ENCODE assay signal across 7 cellular contexts in genomic region chr19:48637948-48638830, GRCh38. TPM values are rescaled to one million over a fixed set of nuclear protein-coding genes. Genes with fewer than 3 reads are reported as not detected.
A peak's percentile ranks its signal among the peaks of the same experiment; 100 is the strongest.
DNase-seq lines count a peak whose midpoint lies in the region; ATAC-seq and TF ChIP-seq lines count a peak whose summit lies in the region.

No MANE protein-coding gene starts in this region.

- H3K36me3 Mint-ChIP-seq in immature natural killer cell: peaks cover 0 to 5% (median 0%) of the 10 kb centered on the region in 3 donors

- H3K79me2 ChIP-seq in mammary epithelial cell (ENCODE audit: insufficient read depth, low read length): no peaks in the 10 kb centered on the region
- H3K79me2 ChIP-seq in smooth muscle cell (ENCODE audit: low read depth): no peaks in the 10 kb centered on the region

- peak overlapping the region; percentile 81 for H2AFZ ChIP-seq in mammary epithelial cell (ENCODE audit: low read depth, low read length)
- peak overlapping the region; percentile 76 for H2AFZ ChIP-seq in smooth muscle cell (ENCODE audit: low read depth)

- peaks cover 14 to 24% (median 14%) of the 10 kb centered on the region in 3 donors for H3K27me3 Mint-ChIP-seq in immature natural killer cell (ENCODE audit: low read depth in 3 of 3)

- intact Hi-C loops in mammary epithelial cell (cut with micrococcal nuclease): loop anchor here (1.0 kb wide), 1 partner anchor 19 kb away; the partner anchor contains the start of genes RPL18 and SPHK2

- H3K36me3 ChIP-seq in mammary epithelial cell (ENCODE audit: insufficient read depth, low read length): no peaks in the 10 kb centered on the region
- no peaks in the 10 kb centered on the region for H3K36me3 ChIP-seq in smooth muscle cell (ENCODE audit: low read depth)

- H3K9me3 ChIP-seq in mammary epithelial cell (replicated peaks; ENCODE audit: insufficient read depth, low read length) (no peaks in the 10 kb centered on the region), smooth muscle cell (replicated peaks; ENCODE audit: low read depth) (no peaks in the 10 kb centered on the region)

- BruUV-seq in mammary epithelial cell (replicated peaks; lab: Mats Ljungman, UMichigan): no TSS peak

- peak overlapping the region; percentile 89 to 98 (median 92) for H3K4me3 Mint-ChIP-seq in immature natural killer cell

- H3K27ac Mint-ChIP-seq in immature natural killer cell: peak overlapping the region; percentile 98 to 100 (median 98)

- DNase-seq in NCI-H2171 (lab: John Stamatoyannopoulos, UW) (peak; percentile 66), mammary epithelial cell (peak; percentile 76), immature natural killer cell (peak; percentile 89 to 93 (median 90)), smooth muscle cell (lab: John Stamatoyannopoulos, UW; ENCODE audit: unreplicated experiment) (peak; percentile 57)

- no peaks in the 10 kb centered on the region for H3K9me3 Mint-ChIP-seq in immature natural killer cell

- H3K4me2 ChIP-seq in mammary epithelial cell (ENCODE audit: insufficient read depth, low read depth, low read length) (peak overlapping the region; percentile 69), smooth muscle cell (peak overlapping the region; percentile 79)

- H4K20me1 ChIP-seq in mammary epithelial cell (ENCODE audit: insufficient read depth, low read length) (no peaks in the 10 kb centered on the region), smooth muscle cell (ENCODE audit: low read depth) (no peaks in the 10 kb centered on the region)

- ATAC-seq in GM18502 (IDR thresholded peaks at IDR 0.05; ENCODE audit: poor library complexity, unreplicated experiment) (peak; percentile 22), HG03066 (IDR thresholded peaks at IDR 0.05; ENCODE audit: low read depth, unreplicated experiment) (peak; percentile 18)

- CTCF ChIA-PET in mammary epithelial cell (lab: Charles Lee; ENCODE audit: low non-redundant PET): no interaction called here

- H3K4me1 ChIP-seq in mammary epithelial cell (ENCODE audit: insufficient read depth, low read length): peaks cover 37% of the 10 kb centered on the region
- H3K4me1 ChIP-seq in smooth muscle cell (ENCODE audit: low read depth): peaks cover 4% of the 10 kb centered on the region

- H3K4me1 Mint-ChIP-seq in immature natural killer cell: peaks cover 46 to 52% of the 10 kb centered on the region in 2 donors

- no peaks in the 10 kb centered on the region for H3K27me3 ChIP-seq in mammary epithelial cell (ENCODE audit: insufficient read depth, low read length)
- H3K27me3 ChIP-seq in smooth muscle cell (ENCODE audit: low read depth): peaks cover 6% of the 10 kb centered on the region

- H3K9ac ChIP-seq in mammary epithelial cell (ENCODE audit: insufficient read depth, low read length) (peak overlapping the region; percentile 39), smooth muscle cell (ENCODE audit: low read depth) (peak overlapping the region; percentile 73)

- 18% methylated on average over 9 of the region's 29 CpGs for WGBS in mammary epithelial cell (ENCODE audit: low coverage, missing lambda C conversion rate)
- WGBS in smooth muscle cell (ENCODE audit: low lambda C conversion rate): 13% methylated on average over 26 of the region's 29 CpGs

- dilution Hi-C loops in mammary epithelial cell (cut with HindIII; ENCODE audit: low sequenced_read_pairs): no loop called here

- H3F3A ChIP-seq in smooth muscle cell (ENCODE audit: low read depth): peaks cover 12% of the 10 kb centered on the region

- H3K27ac ChIP-seq in VCaP (peak overlapping the region; percentile 95), mammary epithelial cell (ENCODE audit: insufficient read depth, low read depth, low read length) (peak overlapping the region; percentile 45), smooth muscle cell (ENCODE audit: low read depth) (peak overlapping the region; percentile 65)

- in situ Hi-C loops in mammary epithelial cell (cut with MboI; ENCODE audit: low sequenced_read_pairs in 2 of 2): loop anchor here in 1 of 2 donors (25.0 kb wide), 1 partner anchor 349 kb away; the partner anchor contains the start of genes GYS1 and RUVBL2

- peak; percentile 0; the same call in 1 of the 2 replicates for TF ChIP-seq CTCF in VCaP (conservative IDR thresholded peaks at IDR 0.05)
- peak in 1 of 2 donors; percentile 12 for TF ChIP-seq CTCF in mammary epithelial cell (conservative IDR thresholded peaks at IDR 0.05 in 1 of 2, IDR thresholded peaks at IDR 0.05 in 1 of 2; ENCODE audit: extremely low read depth in 1 of 2, insufficient read depth in 1 of 2, low read depth in 1 of 2, low read length in 2 of 2)
- no peak for TF ChIP-seq CTCF in smooth muscle cell (IDR thresholded peaks at IDR 0.05; ENCODE audit: borderline replicate concordance, insufficient read depth, poor library complexity, severe bottlenecking)

- H3K4me3 ChIP-seq in mammary epithelial cell (replicated peaks in 1 of 3; ENCODE audit: insufficient read depth in 1 of 3, low read depth in 2 of 3, low read length in 3 of 3) (peak overlapping the region; percentile 30 to 70 (median 42)), smooth muscle cell (peak overlapping the region; percentile 60)

RNA-seq across cellular contexts. Expression of gene DBP, which starts 1.0 kb away (rescaled TPM):
- 1 to 10 TPM in 1 of 2 donors, under 1 TPM in 1; 0.73 to 2.2 TPM for total RNA-seq in mammary epithelial cell
- polyA plus RNA-seq in mammary epithelial cell: 0.69 TPM
- polyA minus RNA-seq in mammary epithelial cell: not detected
- polyA plus RNA-seq in immature natural killer cell: 10 to 100 TPM; 23.6 to 65.1 (median 26.3) TPM
- total RNA-seq in smooth muscle cell: 3.5 and 4.5 TPM in 2 replicates
- polyA plus RNA-seq in smooth muscle cell: 6.9 and 11.3 TPM in 2 replicates

RNA-seq across cellular contexts. Expression of gene CA11, which starts 7.8 kb away (rescaled TPM):
- total RNA-seq in mammary epithelial cell (1 to 10 TPM; 3.0 to 3.5 TPM), smooth muscle cell (0.09 and 1.7 TPM in 2 replicates)
- polyA plus RNA-seq in mammary epithelial cell (1.3 TPM), immature natural killer cell (10 to 100 TPM in 1 of 3 donors, 1 to 10 TPM in 2; 1.8 to 16.4 (median 3.6) TPM), smooth muscle cell (6.9 and 9.5 TPM in 2 replicates)
- polyA minus RNA-seq in mammary epithelial cell: not detected

RNA-seq across cellular contexts. Expression of gene SPHK2, which starts 18.9 kb away (rescaled TPM):
- total RNA-seq in mammary epithelial cell: 10 to 100 TPM in 1 of 2 donors, 1 to 10 TPM in 1; 4.0 to 15.7 TPM
- polyA plus RNA-seq in mammary epithelial cell: 6.0 TPM
- 0.47 TPM for polyA minus RNA-seq in mammary epithelial cell
- 10 to 100 TPM; 10.5 to 14.5 (median 14.1) TPM for polyA plus RNA-seq in immature natural killer cell
- total RNA-seq in smooth muscle cell: 4.0 and 8.2 TPM in 2 replicates
- polyA plus RNA-seq in smooth muscle cell: 9.3 and 13.8 TPM in 2 replicates

RNA-seq across cellular contexts. Expression of gene RPL18, which starts 19.2 kb away (rescaled TPM):
- total RNA-seq in mammary epithelial cell (1,000 to 10,000 TPM; 1,261 to 1,652 TPM), smooth muscle cell (1,279 and 1,519 TPM in 2 replicates)
- polyA plus RNA-seq in mammary epithelial cell (2,143 TPM), immature natural killer cell (1,000 to 10,000 TPM in 1 of 3 donors, 100 to 1,000 TPM in 2; 938 to 1,525 (median 950) TPM), smooth muscle cell (666 and 762 TPM in 2 replicates)
- polyA minus RNA-seq in mammary epithelial cell: 987 TPM

RNA-seq across cellular contexts. Expression of gene FAM83E, which starts 23.3 kb away (rescaled TPM):
- total RNA-seq in mammary epithelial cell: 1 to 10 TPM in 1 of 2 donors, under 1 TPM in 1; 0.33 to 3.2 TPM
- 0.07 TPM for polyA plus RNA-seq in mammary epithelial cell
- polyA minus RNA-seq in mammary epithelial cell: not detected
- polyA plus RNA-seq in immature natural killer cell: not detected
- 0.49 and 0.72 TPM in 2 replicates for total RNA-seq in smooth muscle cell
- polyA plus RNA-seq in smooth muscle cell: 0.49 and 2.0 TPM in 2 replicates

Comparison
In these comparisons a context has a peak if more than half of its experiments do, and no peak if none do; other contexts are left out.
1. Peak in every context shown above with its lines: DNase-seq, ATAC-seq, H3K4me3 ChIP-seq and H3K27ac ChIP-seq.
2. H3K27ac ChIP-seq: peak in every context shown above with its lines; median percentile 95 in VCaP; 65 in smooth muscle cell; 45 in mammary epithelial cell.